Comparison of ENCODE assay signal across 17 cellular contexts in the genomic region with DNA sequence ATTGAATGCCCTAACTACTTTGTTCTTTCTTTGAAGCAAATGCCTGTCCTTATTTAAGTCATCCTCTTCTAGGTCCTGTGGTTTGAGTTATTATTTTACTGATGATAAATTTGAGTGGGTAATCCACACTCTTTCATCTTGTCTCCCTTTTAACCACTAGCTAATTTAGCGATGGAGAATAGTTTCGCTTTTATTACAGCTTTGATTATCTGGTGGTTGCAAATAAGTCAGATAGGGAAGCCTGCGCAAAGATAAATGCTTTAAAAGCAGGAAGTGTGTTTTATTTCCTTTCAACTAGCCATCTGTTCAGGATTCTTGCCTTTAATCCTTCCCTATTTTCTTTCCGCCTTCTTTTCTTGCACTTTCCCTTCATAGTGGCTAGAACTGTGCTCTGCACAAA.
DNase-seq lines count a peak whose midpoint lies in the region; ATAC-seq, FAIRE-seq and TF ChIP-seq lines count a peak whose summit lies in the region.
"Had no signal": no experiment of that assay in that cellular context is flagged by ENCODE, and none has a peak within 500 bp of the region (broad histone marks: within the 10 kb centered on the region; RNA-seq: fewer than 3 reads in every experiment).

No MANE protein-coding gene starts in this region.

- FAIRE-seq in RCC 7860 (lab: Jason Lieb, UNC): no peak
- FAIRE-seq: bronchial epithelial cell, endometrium, H54 had no signal

- H3K36me3 ChIP-seq in DOHH2 (ENCODE audit: control insufficient read depth, low read length): no peaks in the 10 kb centered on the region
- H3K36me3 ChIP-seq in Panc1 (ENCODE audit: control insufficient read depth, insufficient read depth, low read length): no peaks in the 10 kb centered on the region
- H3K36me3 ChIP-seq: spleen had no signal

- H3K4me2 ChIP-seq in DOHH2 (ENCODE audit: low read length): peak overlapping the region; percentile 39

- POLR2A ChIA-PET in Panc1 (lab: Charles Lee): no interaction called here

- H3K79me2 ChIP-seq in DOHH2 (ENCODE audit: control insufficient read depth, low read length): no peaks in the 10 kb centered on the region

- DNase-seq in A172 (ENCODE audit: low spot score) (peak; percentile 53), Panc1 (ENCODE audit: low read depth, low spot score) (no peak), fibroblast of villous mesenchyme (ENCODE audit: low read depth) (peak; percentile 47), RCC 7860 (ENCODE audit: low spot score) (no peak), NCI-H774 (lab: John Stamatoyannopoulos, UW) (no peak)
- DNase-seq in activated naive CD4-positive, alpha-beta T cell treated with anti-CD3 and anti-CD28 coated beads, Interleukin-2, amount 50 U/mL, for 16 hours: no peak
- DNase-seq: activated CD8-positive, alpha-beta memory T cell treated with anti-CD3 and anti-CD28 coated beads, Interleukin-2, amount 10 ng/mL, durations not matched to agents 7 days and 5 days; activated naive CD4-positive, alpha-beta T cell; immature natural killer cell; NCI-H187; NCI-H526 treated with DMSO at 0.1 percent for 48 hours; spleen had no signal

- BruUV-seq in Panc1 (replicated peaks; lab: Mats Ljungman, UMichigan): no TSS peak

- CTCF ChIA-PET in Panc1 (lab: Charles Lee): no interaction called here

- H4K20me1 ChIP-seq in DOHH2 (ENCODE audit: control insufficient read depth, insufficient read depth, low read depth, low read length): no peaks in the 10 kb centered on the region

- H3K4me3 ChIP-seq in DOHH2 (ENCODE audit: low read length) (peak overlapping the region; percentile 13; the same call in 1 of the 2 replicates), Panc1 (ENCODE audit: low read depth in 2 of 2, low read length in 2 of 2) (no peak overlapping the region), fibroblast of villous mesenchyme (ENCODE audit: low read depth, low read length) (no peak overlapping the region)

- H3K4me1 ChIP-seq in DOHH2 (ENCODE audit: control insufficient read depth, low read length): peaks cover 14% of the 10 kb centered on the region
- H3K4me1 ChIP-seq in Panc1 (ENCODE audit: control insufficient read depth, insufficient read depth, low read length): peaks cover 11% of the 10 kb centered on the region; the same call in 1 of the 2 replicates

- no peaks in the 10 kb centered on the region for H3K9me3 ChIP-seq in DOHH2 (ENCODE audit: control insufficient read depth, insufficient read depth, low read length)
- H3K9me3 ChIP-seq in Panc1 (ENCODE audit: control insufficient read depth, insufficient read depth, low read depth, low read length): no peaks in the 10 kb centered on the region
- H3K9me3 ChIP-seq: spleen had no signal

- intact Hi-C loops in Panc1 (cut with micrococcal nuclease; ENCODE audit: unreplicated experiment): no loop called here

- H3K27ac ChIP-seq in DOHH2 (ENCODE audit: low read depth, low read length) (no peak overlapping the region), Panc1 (ENCODE audit: low read length) (peak overlapping the region; percentile 24; the same call in 1 of the 2 replicates)

- H3K27me3 ChIP-seq in DOHH2 (ENCODE audit: control insufficient read depth, low read length): no peaks in the 10 kb centered on the region
- H3K27me3 ChIP-seq in Panc1 (ENCODE audit: control insufficient read depth, insufficient read depth, low read length): no peaks in the 10 kb centered on the region
- H3K27me3 ChIP-seq: spleen had no signal

- no peaks in the 10 kb centered on the region for H3F3A ChIP-seq in DOHH2 (ENCODE audit: control insufficient read depth, insufficient read depth)

- H3K9me2 ChIP-seq in DOHH2 (replicated peaks; ENCODE audit: control insufficient read depth, low read length): no peaks in the 10 kb centered on the region

- in situ Hi-C loops in Panc1 (cut with HindIII; ENCODE audit: low pct_unique_long_range_greater_than_20kb, low sequenced_read_pairs): no loop called here

- ATAC-seq in Panc1: no peak
- no peak for ATAC-seq in HG03354 (IDR thresholded peaks at IDR 0.05; ENCODE audit: poor library complexity, severe bottlenecking, unreplicated experiment)
- ATAC-seq: activated CD8-positive, alpha-beta memory T cell treated with anti-CD3 and anti-CD28 coated beads, Interleukin-2, amount 10 ng/mL, durations not matched to agents 7 days and 5 days had no signal

- TF ChIP-seq CTCF in DOHH2 (IDR thresholded peaks at IDR 0.05; ENCODE audit: low read depth, low read length, poor library complexity, severe bottlenecking): no peak
- TF ChIP-seq CTCF in Panc1 (IDR thresholded peaks at IDR 0.05): no peak
- no peak for TF ChIP-seq CTCF in fibroblast of villous mesenchyme (IDR thresholded peaks at IDR 0.05; ENCODE audit: insufficient read depth, low read depth, low read length)

Comparison
In these comparisons a context has a peak if more than half of its experiments do, and no peak if none do; other contexts are left out.
1. DNase-seq: peak in A172 (single experiment) and fibroblast of villous mesenchyme (single experiment); none in Panc1 (single experiment), RCC 7860 (single experiment), activated naive CD4-positive, alpha-beta T cell treated with anti-CD3 and anti-CD28 coated beads, Interleukin-2, amount 50 U/mL, for 16 hours (single experiment) and NCI-H774 (single experiment).